8 cellular contexts compared by ENCODE assay signal in genomic region chr2:10036095-10036879, GRCh38.
A peak's percentile ranks its signal among the peaks of the same experiment; 100 is the strongest.
DNase-seq lines count a peak whose midpoint lies in the region; ATAC-seq and TF ChIP-seq lines count a peak whose summit lies in the region.

No MANE protein-coding gene starts in this region.

- ATAC-seq in GM21447 (IDR thresholded peaks at IDR 0.05; ENCODE audit: unreplicated experiment), result peak; percentile 60
- ATAC-seq in stimulated activated memory B cell treated with anti-CD40 and anti-IgM and Interleukin-4, amounts not matched to agents 10 μg/mL and 1 μg/mL and 100 μg/mL, for 72 hours, result peak; percentile 80
- ATAC-seq in GM19328 (IDR thresholded peaks at IDR 0.05; ENCODE audit: unreplicated experiment), result no peak

- peaks cover 29 to 76% (median 52%) of the 10 kb centered on the region in 10 experiments for H3K4me1 ChIP-seq in BLaER1 treated with 17β-estradiol and CSF1 and Interleukin-3, amounts not matched to agents 10 nM and 100 nM

- DNase-seq in RWPE1 (ENCODE audit: low spot score) (no peak), kidney glomerular epithelial cell (lab: John Stamatoyannopoulos, UW) (peak; percentile 85), foreskin melanocyte (no peak)
- DNase-seq in central memory CD4-positive, alpha-beta T cell, result peak; percentile 32

- no peaks in the 10 kb centered on the region for H3K9me3 Mint-ChIP-seq in stimulated activated memory B cell treated with anti-CD40 and anti-IgM and Interleukin-4, amounts not matched to agents 10 μg/mL and 1 μg/mL and 100 μg/mL, for 72 hours

- peaks cover 47% of the 10 kb centered on the region for H3K4me1 Mint-ChIP-seq in stimulated activated memory B cell treated with anti-CD40 and anti-IgM and Interleukin-4, amounts not matched to agents 10 μg/mL and 1 μg/mL and 100 μg/mL, for 72 hours

- H3K4me3 Mint-ChIP-seq in stimulated activated memory B cell treated with anti-CD40 and anti-IgM and Interleukin-4, amounts not matched to agents 10 μg/mL and 1 μg/mL and 100 μg/mL, for 72 hours, result no peak overlapping the region

- no peak; the same call in 1 of the 2 replicates for TF ChIP-seq CTCF in RWPE1 (conservative IDR thresholded peaks at IDR 0.05; ENCODE audit: low read depth)

- H3K36me3 Mint-ChIP-seq in stimulated activated memory B cell treated with anti-CD40 and anti-IgM and Interleukin-4, amounts not matched to agents 10 μg/mL and 1 μg/mL and 100 μg/mL, for 72 hours, result no peaks in the 10 kb centered on the region

- peak overlapping the region; percentile 60 for H3K27ac Mint-ChIP-seq in stimulated activated memory B cell treated with anti-CD40 and anti-IgM and Interleukin-4, amounts not matched to agents 10 μg/mL and 1 μg/mL and 100 μg/mL, for 72 hours

- POLR2A ChIA-PET in RWPE1 (lab: Yijun Ruan, JAX; ENCODE audit: low non-redundant PET), result no interaction called here

- H3K4me2 ChIP-seq in BLaER1 treated with 17β-estradiol and CSF1 and Interleukin-3, amounts not matched to agents 10 nM and 100 nM, result peak overlapping the region; percentile 2 to 79 (median 43); a peak in 19 of 22 replicates

- H3K36me3 ChIP-seq in BLaER1 treated with 17β-estradiol and CSF1 and Interleukin-3, amounts not matched to agents 10 nM and 100 nM, result no peaks in the 10 kb centered on the region

- H3K27ac ChIP-seq in BLaER1 treated with 17β-estradiol and CSF1 and Interleukin-3, amounts not matched to agents 10 nM and 100 nM, result peak overlapping the region in 10 of 11 experiments; percentile 12 to 79 (median 54); a peak in 18 of 22 replicates
- H3K27ac ChIP-seq in RWPE1, result peak overlapping the region; percentile 55

- peak overlapping the region in 8 of 11 experiments; percentile 6 to 61 (median 52); a peak in 14 of 22 replicates for H3K9ac ChIP-seq in BLaER1 treated with 17β-estradiol and CSF1 and Interleukin-3, amounts not matched to agents 10 nM and 100 nM

- CTCF ChIA-PET in RWPE1 (lab: Yijun Ruan, JAX), result interaction anchor here (0.5 to 0.9 kb wide), 4 partner anchors 10 to 660 kb away, joined by 3 to 7 read pairs (median 5); no protein-coding TSS in a partner anchor

- H3K9me3 ChIP-seq in BLaER1 treated with 17β-estradiol and CSF1 and Interleukin-3, amounts not matched to agents 10 nM and 100 nM (replicated peaks in 1 of 11), result peaks cover 0 to 3% (median 0%) of the 10 kb centered on the region in 11 experiments; a peak in 4 of 22 replicates

- no peak overlapping the region for H3K4me3 ChIP-seq in BLaER1 treated with 17β-estradiol and CSF1 and Interleukin-3, amounts not matched to agents 10 nM and 100 nM

- no peaks in the 10 kb centered on the region for H3K27me3 Mint-ChIP-seq in stimulated activated memory B cell treated with anti-CD40 and anti-IgM and Interleukin-4, amounts not matched to agents 10 μg/mL and 1 μg/mL and 100 μg/mL, for 72 hours

- H3K27me3 ChIP-seq in BLaER1 treated with 17β-estradiol and CSF1 and Interleukin-3, amounts not matched to agents 10 nM and 100 nM, result no peaks in the 10 kb centered on the region

- H4K20me1 ChIP-seq in BLaER1 treated with 17β-estradiol and CSF1 and Interleukin-3, amounts not matched to agents 10 nM and 100 nM, result no peaks in the 10 kb centered on the region

Comparison
In these comparisons a context has a peak if more than half of its experiments do, and no peak if none do; other contexts are left out.
1. DNase-seq: peak in central memory CD4-positive, alpha-beta T cell (single experiment) and kidney glomerular epithelial cell (single experiment); none in RWPE1 (single experiment) and foreskin melanocyte (single experiment).